In genomic region chr2:175181104-175181876, GRCh38 we compare ENCODE assay signal across 8 cellular contexts. TPM values are rescaled to one million over a fixed set of nuclear protein-coding genes. Genes with fewer than 3 reads are reported as not detected.
DNase-seq lines count a peak whose midpoint lies in the region; ATAC-seq lines count a peak whose summit lies in the region.

ATP5MC3 (minus strand) TSS chr2:175181710; CDS start chr2:175181393, 317 bp downstream.

- H3K27ac Mint-ChIP-seq in effector memory CD8-positive, alpha-beta T cell, result peak within 1 kb of the TSS; percentile 93 to 96

- H3K18ac ChIP-seq in mesenchymal stem cell (ENCODE audit: low read depth in 1 of 2, low read length in 2 of 2), result peak within 1 kb of the TSS; percentile 85 to 98

- H3K9me3 ChIP-seq in mesenchymal stem cell (ENCODE audit: control insufficient read depth, low read length), result no peaks in the 10 kb centered on the region

- H3K79me1 ChIP-seq in mesenchymal stem cell (replicated peaks; ENCODE audit: low read length, poor library complexity, severe bottlenecking), result peaks cover 2% of the 10 kb centered on the region

- peak; percentile 69 for ATAC-seq in GM19468 (IDR thresholded peaks at IDR 0.05; ENCODE audit: extremely low read depth, unreplicated experiment)
- ATAC-seq in effector memory CD8-positive, alpha-beta T cell (replicated peaks), result peak; percentile 91

- peak within 1 kb of the TSS; percentile 90 for H2BK15ac ChIP-seq in mesenchymal stem cell (ENCODE audit: low read depth, poor library complexity, severe bottlenecking)

- peak within 1 kb of the TSS; percentile 72 for H3K27ac ChIP-seq in mesenchymal stem cell (ENCODE audit: low read length, poor library complexity, severe bottlenecking)

- peak within 1 kb of the TSS; percentile 92 to 94 for H3K4me3 ChIP-seq in mesenchymal stem cell (ENCODE audit: insufficient read depth in 1 of 2, low read depth in 1 of 2, low read length in 2 of 2)

- DNase-seq in COLO829 (ENCODE audit: low spot score), result peak; percentile 98
- peak; percentile 96 for DNase-seq in HT-29 (ENCODE audit: low spot score)
- peak; percentile 80 to 91 for DNase-seq in NOMO-1 (lab: John Stamatoyannopoulos, UW; ENCODE audit: unreplicated experiment in 2 of 2)
- DNase-seq in activated CD8-positive, alpha-beta memory T cell treated with anti-CD3 and anti-CD28 coated beads for 4 hours (ENCODE audit: low read depth in 2 of 2), result peak; percentile 76 to 87
- peak; percentile 85 to 88 (median 85) for DNase-seq in effector memory CD8-positive, alpha-beta T cell
- peak; percentile 94 for DNase-seq in mesenchymal stem cell
- peak; percentile 81 for DNase-seq in stimulated activated CD8-positive, alpha-beta memory T cell treated with anti-CD3 and anti-CD28 coated beads, Interleukin-12 subunit alpha, Interleukin-12 subunit beta, amount 100 ng/mL, for 4 hours (ENCODE audit: low read depth)

- peak within 1 kb of the TSS; percentile 93 for H4K8ac ChIP-seq in mesenchymal stem cell (ENCODE audit: low read length)

- WGBS in mesenchymal stem cell, result 0% methylated on average over 47 of the region's 53 CpGs

- peaks cover 49% of the 10 kb centered on the region for H3K36me3 Mint-ChIP-seq in effector memory CD8-positive, alpha-beta T cell (ENCODE audit: insufficient read depth)

- H3K27me3 Mint-ChIP-seq in effector memory CD8-positive, alpha-beta T cell, result no peaks in the 10 kb centered on the region

- H3K4ac ChIP-seq in mesenchymal stem cell (ENCODE audit: low read depth in 1 of 2, low read length in 2 of 2), result peak within 1 kb of the TSS; percentile 20 to 94

- H3K9me3 Mint-ChIP-seq in effector memory CD8-positive, alpha-beta T cell, result peaks cover 0 to 9% of the 10 kb centered on the region in 2 donors

- peak within 1 kb of the TSS in 1 of 2 experiments; percentile 54 for H2BK12ac ChIP-seq in mesenchymal stem cell (ENCODE audit: low read length in 2 of 2)

- H2BK5ac ChIP-seq in mesenchymal stem cell (ENCODE audit: low read depth, low read length, poor library complexity, severe bottlenecking), result no peak within 1 kb of the TSS

- peak within 1 kb of the TSS; percentile 38 for H3K4me2 ChIP-seq in mesenchymal stem cell (ENCODE audit: low read length, poor library complexity, severe bottlenecking)

- peak within 1 kb of the TSS; percentile 54 for H2BK120ac ChIP-seq in mesenchymal stem cell (ENCODE audit: low read depth, low read length)

- peaks cover 13 to 25% of the 10 kb centered on the region in 2 donors for H3K4me1 Mint-ChIP-seq in effector memory CD8-positive, alpha-beta T cell (ENCODE audit: low read depth in 2 of 2)

- peak within 1 kb of the TSS; percentile 92 for H3K9ac ChIP-seq in mesenchymal stem cell (ENCODE audit: low read length)

- H2AFZ ChIP-seq in mesenchymal stem cell (ENCODE audit: low read depth, low read length), result peak within 1 kb of the TSS; percentile 83

- H3K4me1 ChIP-seq in mesenchymal stem cell (ENCODE audit: control insufficient read depth, insufficient read depth, low read depth, low read length), result peaks cover 3% of the 10 kb centered on the region

- H3K36me3 ChIP-seq in mesenchymal stem cell (ENCODE audit: control insufficient read depth in 1 of 2, insufficient read depth in 2 of 2, low read depth in 1 of 2, low read length in 2 of 2), result peaks cover 7 to 37% of the 10 kb centered on the region in 2 experiments

- H4K91ac ChIP-seq in mesenchymal stem cell (ENCODE audit: low read length), result peak within 1 kb of the TSS; percentile 96

- H3K14ac ChIP-seq in mesenchymal stem cell (ENCODE audit: low read length in 2 of 2), result peak within 1 kb of the TSS in 1 of 2 experiments; percentile 99

- peak within 1 kb of the TSS; percentile 85 to 94 for H3K4me3 Mint-ChIP-seq in effector memory CD8-positive, alpha-beta T cell

- H2AK5ac ChIP-seq in mesenchymal stem cell (ENCODE audit: low read length, severe bottlenecking), result peak within 1 kb of the TSS; percentile 11

- H3K23ac ChIP-seq in mesenchymal stem cell (ENCODE audit: low read length in 2 of 2), result peak within 1 kb of the TSS in 1 of 2 experiments; percentile 81

- H3K27me3 ChIP-seq in mesenchymal stem cell (ENCODE audit: control insufficient read depth in 1 of 2, insufficient read depth in 1 of 2, low read length in 2 of 2), result no peaks in the 10 kb centered on the region

RNA-seq across cellular contexts. Expression of gene ATP5MC3, which starts in this region (rescaled TPM):
- total RNA-seq in HT-29 (2014; rRNA removed; shearing (Covaris generic)), result 108 and 131 TPM in 2 replicates
- 316 TPM for polyA plus RNA-seq in mesenchymal stem cell (2013, experiment 1 of 2)
- polyA plus RNA-seq in mesenchymal stem cell (2013, experiment 2 of 2), result 331 TPM

Comparison
In these comparisons a context has a peak if more than half of its experiments do, and no peak if none do; other contexts are left out.
1. Peak in every context shown above with its lines: DNase-seq, ATAC-seq, H3K4me3 ChIP-seq and H3K27ac ChIP-seq.